Comparison of ENCODE assay signal across 1 cellular context in genomic region chr3:170867143-170867542, GRCh38.
TF ChIP-seq lines count a peak whose summit lies in the region.

No MANE protein-coding gene starts in this region.

TF ChIP-seq in IMR-90, 13 proteins besides CTCF, POLR2A, EP300 and RAD21:
- TF ChIP-seq NFE2L2 (IDR thresholded peaks at IDR 0.05; ENCODE audit: low read depth, low read length) (no peak), CHD1 (IDR thresholded peaks at IDR 0.05; ENCODE audit: low read depth, low read length) (no peak), SMC3 (IDR thresholded peaks at IDR 0.05; ENCODE audit: low read depth, low read length) (no peak), BHLHE40 (IDR thresholded peaks at IDR 0.05; ENCODE audit: low read depth, low read length) (no peak), CEBPB (IDR thresholded peaks at IDR 0.05; ENCODE audit: low read depth, low read length) (no peak), ELK1 (IDR thresholded peaks at IDR 0.05; ENCODE audit: borderline replicate concordance, low read depth, low read length) (no peak), MAZ (IDR thresholded peaks at IDR 0.05; ENCODE audit: borderline replicate concordance, low read depth, low read length) (no peak), FOS (IDR thresholded peaks at IDR 0.05; ENCODE audit: low read depth, low read length) (no peak), USF2 (IDR thresholded peaks at IDR 0.05; ENCODE audit: low read depth, low read length) (no peak), RCOR1 (IDR thresholded peaks at IDR 0.05; ENCODE audit: insufficient replicate concordance, low read length) (no peak), MXI1 (IDR thresholded peaks at IDR 0.05; ENCODE audit: borderline replicate concordance, low read depth, low read length) (no peak), RFX5 (IDR thresholded peaks at IDR 0.05; ENCODE audit: low read depth, low read length) (no peak), MAFK (IDR thresholded peaks at IDR 0.05; ENCODE audit: low read depth, low read length) (no peak)
